ENCODE assay signal across 15 cellular contexts in the genomic region with DNA sequence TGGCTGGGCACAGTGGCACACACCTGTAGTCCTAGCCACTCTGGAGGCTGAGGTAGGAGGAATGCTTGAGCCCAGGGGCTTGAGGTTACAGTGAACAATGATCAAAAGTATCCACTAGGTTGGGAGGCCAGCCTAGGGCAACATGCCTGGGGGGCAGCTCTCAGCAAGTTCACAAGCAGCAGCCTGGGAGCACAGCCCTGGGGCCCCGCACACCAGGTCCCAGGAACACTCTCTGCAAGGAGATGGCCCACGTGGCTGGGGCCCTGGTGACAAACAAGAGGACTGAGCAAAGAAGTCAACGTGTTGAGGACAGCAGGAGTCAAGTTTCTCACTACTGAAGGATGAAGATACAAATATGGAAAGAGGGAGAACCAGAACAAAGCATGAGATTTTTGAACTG. TPM values are rescaled to one million over a fixed set of nuclear protein-coding genes. Genes with fewer than 3 reads are reported as not detected.
A peak's percentile ranks its signal among the peaks of the same experiment; 100 is the strongest.
DNase-seq lines count a peak whose midpoint lies in the region; ATAC-seq, FAIRE-seq and TF ChIP-seq lines count a peak whose summit lies in the region.
"Had no signal": no experiment of that assay in that cellular context is flagged by ENCODE, and none has a peak within 500 bp of the region (broad histone marks: within the 10 kb centered on the region; RNA-seq: fewer than 3 reads in every experiment).

No MANE protein-coding gene starts in this region.

- no TSS peak for BruUV-seq in IMR-90 (replicated peaks; lab: Mats Ljungman, UMichigan)

- no peak for FAIRE-seq in A549 (lab: Jason Lieb, UNC)

- H4K20me1 ChIP-seq in IMR-90 (ENCODE audit: insufficient read depth, low read length): no peaks in the 10 kb centered on the region

- peak overlapping the region; percentile 48 for H3K14ac ChIP-seq in IMR-90 (replicated peaks; ENCODE audit: low read depth, low read length)
- no peak overlapping the region for H3K14ac ChIP-seq in mesenchymal stem cell (ENCODE audit: low read length in 2 of 2)

- H2BK120ac ChIP-seq in IMR-90 (ENCODE audit: low read depth, low read length) (peak overlapping the region; percentile 42), mesenchymal stem cell (ENCODE audit: low read depth, low read length) (no peak overlapping the region)

- H4K91ac ChIP-seq in IMR-90 (ENCODE audit: insufficient read depth, low read depth, low read length) (peak overlapping the region; percentile 48; the same call in 1 of the 2 replicates), mesenchymal stem cell (ENCODE audit: low read length) (peak overlapping the region; percentile 3)

- TF ChIP-seq EP300 in A549 (IDR thresholded peaks at IDR 0.05): no peak

- DNase-seq in A549 (ENCODE audit: low read depth in 1 of 2, low spot score in 1 of 2) (no peak), ELF-1 (ENCODE audit: low read depth, low spot score) (peak; percentile 23), IMR-90 (no peak), mesenchymal stem cell (no peak), MG63 (no peak), psoas muscle (no peak)
- DNase-seq: AML-193; CD4-positive, alpha-beta T cell; DMS153; DMS79; GF-D8; GOT3; H7 had no signal

- dilution Hi-C loops in IMR-90 (cut with HindIII; ENCODE audit: low sequenced_read_pairs, unreplicated experiment): no loop called here

- no peak overlapping the region for H3K4me3 ChIP-seq in A549
- H3K4me3 ChIP-seq in IMR-90 (ENCODE audit: insufficient read depth, low read depth, low read length): no peak overlapping the region
- H3K4me3 ChIP-seq in mesenchymal stem cell (ENCODE audit: insufficient read depth in 1 of 2, low read depth in 1 of 2, low read length in 2 of 2): no peak overlapping the region
- H3K4me3 ChIP-seq in MG63: no peak overlapping the region
- no peak overlapping the region for H3K4me3 ChIP-seq in psoas muscle

- H3K23ac ChIP-seq in IMR-90 (ENCODE audit: low read depth, low read length) (no peak overlapping the region), mesenchymal stem cell (ENCODE audit: low read length in 2 of 2) (no peak overlapping the region)

- no peak overlapping the region for H2AK9ac ChIP-seq in IMR-90 (replicated peaks; ENCODE audit: low read depth, low read length, poor library complexity)

- H3K9ac ChIP-seq in IMR-90 (ENCODE audit: low read depth, low read length): no peak overlapping the region
- no peak overlapping the region for H3K9ac ChIP-seq in mesenchymal stem cell (ENCODE audit: low read length)

- H4K5ac ChIP-seq in IMR-90 (ENCODE audit: low read depth, low read length): 0 out of 2 replicates have a peak overlapping the region, but pooled peaks have one; percentile 12

- H2BK12ac ChIP-seq in mesenchymal stem cell (ENCODE audit: low read length in 2 of 2): no peak overlapping the region

- WGBS in A549 (ENCODE audit: missing lambda C conversion rate): 64% methylated on average over 3 of the region's 3 CpGs
- no CpG with 5 or more reads among the region's 3 CpGs for WGBS in IMR-90 (ENCODE audit: extremely low coverage in 2 of 2, insufficient read length in 1 of 2), 2 experiments
- WGBS in mesenchymal stem cell: 82% methylated on average over 3 of the region's 3 CpGs
- 60 to 76% (median 61%) methylated on average over 3 of the region's 3 CpGs for WGBS in psoas muscle, 3 donors

- TF ChIP-seq CTCF in A549 (IDR thresholded peaks at IDR 0.05) (no peak), IMR-90 (conservative IDR thresholded peaks at IDR 0.05; ENCODE audit: low read depth, low read length) (no peak), psoas muscle (IDR thresholded peaks at IDR 0.05) (no peak)

- H2AK5ac ChIP-seq in IMR-90 (ENCODE audit: low read depth, low read length): peak overlapping the region; percentile 72
- peak overlapping the region; percentile 40 for H2AK5ac ChIP-seq in mesenchymal stem cell (ENCODE audit: low read length, severe bottlenecking)

- TF ChIP-seq RAD21 in A549 (conservative IDR thresholded peaks at IDR 0.05 in 1 of 2, IDR thresholded peaks at IDR 0.05 in 1 of 2) (no peak), IMR-90 (IDR thresholded peaks at IDR 0.05; ENCODE audit: low read length) (no peak)

- H3K4me2 ChIP-seq in A549 (no peak overlapping the region), IMR-90 (ENCODE audit: low read depth, low read length) (no peak overlapping the region), mesenchymal stem cell (ENCODE audit: low read length, poor library complexity, severe bottlenecking) (no peak overlapping the region)

- H3K56ac ChIP-seq in IMR-90 (ENCODE audit: extremely low read depth, insufficient read depth, low read length): no peak overlapping the region

- H2BK20ac ChIP-seq in IMR-90 (ENCODE audit: low read depth, low read length): no peak overlapping the region

- H3K18ac ChIP-seq in IMR-90 (ENCODE audit: low read depth, low read length) (no peak overlapping the region; the same call in 1 of the 2 replicates), mesenchymal stem cell (ENCODE audit: low read depth in 1 of 2, low read length in 2 of 2) (peak overlapping the region in 1 of 2 experiments; percentile 67)

- intact Hi-C loops in IMR-90 (cut with micrococcal nuclease) (no loop called here), psoas muscle (cut with DNase I) (no loop called here)

- peak overlapping the region; percentile 49 to 84; a peak in 5 of 6 replicates for H3K27ac ChIP-seq in A549
- H3K27ac ChIP-seq in IMR-90 (ENCODE audit: insufficient read depth, low read length): no peak overlapping the region
- no peak overlapping the region for H3K27ac ChIP-seq in mesenchymal stem cell (ENCODE audit: low read length, poor library complexity, severe bottlenecking)
- no peak overlapping the region for H3K27ac ChIP-seq in psoas muscle
- H3K27ac ChIP-seq: C4-2B had no signal

- ATAC-seq in A549 (no peak), IMR-90 (ENCODE audit: low read depth) (no peak), GM19397 (IDR thresholded peaks at IDR 0.05; ENCODE audit: unreplicated experiment) (no peak), psoas muscle (no peak)

- H3K79me1 ChIP-seq in IMR-90 (ENCODE audit: low read depth in 1 of 2, low read length in 2 of 2): peaks cover 37 to 76% of the 10 kb centered on the region in 2 experiments
- H3K79me1 ChIP-seq in mesenchymal stem cell (replicated peaks; ENCODE audit: low read length, poor library complexity, severe bottlenecking): peaks cover 8% of the 10 kb centered on the region

- H3K27me3 ChIP-seq in IMR-90 (ENCODE audit: control insufficient read depth, insufficient read depth, low read length) (no peaks in the 10 kb centered on the region), mesenchymal stem cell (ENCODE audit: control insufficient read depth in 1 of 2, insufficient read depth in 1 of 2, low read length in 2 of 2) (no peaks in the 10 kb centered on the region), MG63 (no peaks in the 10 kb centered on the region), psoas muscle (ENCODE audit: insufficient read depth in 3 of 3, low read length in 2 of 3) (no peaks in the 10 kb centered on the region)

- in situ Hi-C loops in IMR-90 (cut with MboI; ENCODE audit: low sequenced_read_pairs): no loop called here

- peaks cover 17% of the 10 kb centered on the region for H3K9me1 ChIP-seq in IMR-90 (ENCODE audit: insufficient read depth, low read length)

- TF ChIP-seq POLR2A in A549 (IDR thresholded peaks at IDR 0.05; ENCODE audit: low read length) (no peak), IMR-90 (IDR thresholded peaks at IDR 0.05; ENCODE audit: low read depth, low read length) (no peak)

- H3K36me3 ChIP-seq in IMR-90 (ENCODE audit: control insufficient read depth, insufficient read depth, low read length): peaks cover 29% of the 10 kb centered on the region
- peaks cover 4 to 28% of the 10 kb centered on the region in 2 experiments for H3K36me3 ChIP-seq in mesenchymal stem cell (ENCODE audit: control insufficient read depth in 1 of 2, insufficient read depth in 2 of 2, low read depth in 1 of 2, low read length in 2 of 2)
- peaks cover 12% of the 10 kb centered on the region for H3K36me3 ChIP-seq in MG63
- H3K36me3 ChIP-seq in psoas muscle (ENCODE audit: insufficient read depth in 1 of 2, low read depth in 1 of 2): peaks cover 0 to 9% of the 10 kb centered on the region in 2 donors

- H2BK15ac ChIP-seq in IMR-90 (ENCODE audit: low read depth, low read length) (peak overlapping the region; percentile 63; the same call in 1 of the 3 replicates), mesenchymal stem cell (ENCODE audit: low read depth, poor library complexity, severe bottlenecking) (peak overlapping the region; percentile 39)

- peaks cover 74% of the 10 kb centered on the region for H3K4me1 ChIP-seq in A549
- H3K4me1 ChIP-seq in IMR-90 (ENCODE audit: control insufficient read depth, insufficient read depth, low read length): peaks cover 8% of the 10 kb centered on the region
- peaks cover 13% of the 10 kb centered on the region for H3K4me1 ChIP-seq in mesenchymal stem cell (ENCODE audit: control insufficient read depth, insufficient read depth, low read depth, low read length)
- no peaks in the 10 kb centered on the region for H3K4me1 ChIP-seq in psoas muscle

- H3K9me3 ChIP-seq in A549: no peaks in the 10 kb centered on the region
- H3K9me3 ChIP-seq in IMR-90 (ENCODE audit: control insufficient read depth, insufficient read depth, low read length): no peaks in the 10 kb centered on the region
- H3K9me3 ChIP-seq in mesenchymal stem cell (ENCODE audit: control insufficient read depth, low read length): no peaks in the 10 kb centered on the region
- no peaks in the 10 kb centered on the region; the same call in 1 of the 2 replicates for H3K9me3 ChIP-seq in MG63
- H3K9me3 ChIP-seq in psoas muscle: no peaks in the 10 kb centered on the region

- CTCF ChIA-PET in A549 (lab: Yijun Ruan, JAX): interaction anchor here (1.0 kb wide), 1 partner anchor 70 kb away, joined by 4 read pairs; no protein-coding TSS in a partner anchor
- CTCF ChIA-PET in IMR-90 (lab: Yijun Ruan, JAX): no interaction called here

- H3K4ac ChIP-seq in IMR-90 (ENCODE audit: low read depth, low read length) (peak overlapping the region; percentile 15), mesenchymal stem cell (ENCODE audit: low read depth in 1 of 2, low read length in 2 of 2) (no peak overlapping the region)

- H4K8ac ChIP-seq in IMR-90 (ENCODE audit: low read depth in 2 of 2, low read length in 2 of 2) (peak overlapping the region in 1 of 2 experiments; percentile 63; a peak in 1 of 4 replicates), mesenchymal stem cell (ENCODE audit: low read length) (peak overlapping the region; percentile 4)

- no peak overlapping the region for H2AFZ ChIP-seq in IMR-90 (replicated peaks; ENCODE audit: low read length, poor library complexity)
- no peak overlapping the region for H2AFZ ChIP-seq in mesenchymal stem cell (ENCODE audit: low read depth, low read length)

- POLR2A ChIA-PET in A549 (lab: Yijun Ruan, JAX): no interaction called here
- POLR2A ChIA-PET in IMR-90 (lab: Charles Lee; ENCODE audit: unreplicated experiment): no interaction called here

- peak overlapping the region; percentile 3 for H2BK5ac ChIP-seq in IMR-90 (ENCODE audit: low read depth, low read length, poor library complexity, severe bottlenecking)
- H2BK5ac ChIP-seq in mesenchymal stem cell (ENCODE audit: low read depth, low read length, poor library complexity, severe bottlenecking): no peak overlapping the region

RNA-seq across cellular contexts. Expression of gene ABCC4, which starts 39.3 kb away (rescaled TPM):
- 46.4 and 56.2 TPM in 2 replicates for polyA plus RNA-seq in A549 (2011; rRNA removed)
- 10.1 and 11.9 TPM in 2 replicates for polyA plus RNA-seq in A549 (2012; cell fraction: cytosol; rRNA removed)
- polyA plus RNA-seq in A549 (2012; cell fraction: nucleus; rRNA removed): 12.6 and 16.8 TPM in 2 replicates
- polyA plus RNA-seq in A549 (2017; fragmentation: RNase III; extraction: RNeasy Plus Mini Kit Qiagen cat#74134 plus additional on column Dnase treatment): 23.5 to 26.0 TPM (median 24.2 TPM) in 3 replicates
- 154 and 157 TPM in 2 replicates for polyA minus RNA-seq in A549 (2011; rRNA and poly(A)+ RNA removed)
- 41.4 and 56.1 TPM in 2 replicates for total RNA-seq in IMR-90 (2012; rRNA removed)
- polyA plus RNA-seq in IMR-90 (2012; rRNA removed): 13.1 and 16.6 TPM in 2 replicates
- polyA plus RNA-seq in IMR-90 (2012; cell fraction: cytosol; rRNA removed): 6.5 and 6.8 TPM in 2 replicates
- polyA plus RNA-seq in IMR-90 (2012; cell fraction: nucleus; rRNA removed; ENCODE audit: low replicate concordance): 8.8 and 30.7 TPM in 2 replicates
- polyA plus RNA-seq in mesenchymal stem cell (2013, experiment 1 of 2): 95.0 TPM
- 95.6 TPM for polyA plus RNA-seq in mesenchymal stem cell (2013, experiment 2 of 2)
- 9.4 and 11.3 TPM in 2 replicates for total RNA-seq in MG63 (2014; rRNA removed; shearing (Covaris generic); ENCODE audit: low replicate concordance)
- total RNA-seq in psoas muscle: 10 to 100 TPM in 1 of 4 donors, 1 to 10 TPM in 3; 4.3 to 25.2 (median 6.6) TPM
- polyA plus RNA-seq in psoas muscle: 1 to 10 TPM; 2.3 to 6.1 (median 3.2) TPM

Comparison
In these comparisons a context has a peak if more than half of its experiments do, and no peak if none do; other contexts are left out.
1. H3K27ac ChIP-seq: peak in A549 (2 of 2); none in IMR-90 (single experiment), mesenchymal stem cell (single experiment) and psoas muscle (single experiment).